Comparison of ENCODE assay signal across 9 cellular contexts in genomic region chr17:9241371-9241712, GRCh38.
DNase-seq lines count a peak whose midpoint lies in the region; ATAC-seq and TF ChIP-seq lines count a peak whose summit lies in the region.
"Had no signal": no experiment of that assay in that cellular context is flagged by ENCODE, and none has a peak within 500 bp of the region (broad histone marks: within the 10 kb centered on the region; RNA-seq: fewer than 3 reads in every experiment).

No MANE protein-coding gene starts in this region.

- TF ChIP-seq CTCF in dorsolateral prefrontal cortex (IDR thresholded peaks at IDR 0.05 in 54 of 56, conservative IDR thresholded peaks at IDR 0.05 in 2 of 56; ENCODE audit: low read depth in 1 of 56, partially characterized antibody in 56 of 56), result no peak

- TF ChIP-seq POLR2A in GM18505 (IDR thresholded peaks at IDR 0.05; ENCODE audit: borderline replicate concordance, extremely low read depth, insufficient read depth, insufficient read length), result no peak

- H3K14ac ChIP-seq in mesenchymal stem cell (ENCODE audit: low read length in 2 of 2), result no peak overlapping the region

- H2BK5ac ChIP-seq in mesenchymal stem cell (ENCODE audit: low read depth, low read length, poor library complexity, severe bottlenecking), result no peak overlapping the region

- peak; percentile 1 for DNase-seq in NCI-H226
- peak in 6 of 10 donors; percentile 41 to 76 (median 61) for DNase-seq in dorsolateral prefrontal cortex
- peak; percentile 42 for DNase-seq in mesenchymal stem cell
- DNase-seq in superior temporal gyrus (ENCODE audit: extremely low spot score), result peak; percentile 26
- no peak for DNase-seq in HUDEP-2 (lab: John Stamatoyannopoulos, UW; ENCODE audit: unreplicated experiment in 76 of 76)
- DNase-seq in NCI-H82 (lab: John Stamatoyannopoulos, UW), result no peak
- DNase-seq: cortex of kidney had no signal

- H4K91ac ChIP-seq in mesenchymal stem cell (ENCODE audit: low read length), result no peak overlapping the region

- no peak overlapping the region for H3K23ac ChIP-seq in mesenchymal stem cell (ENCODE audit: low read length in 2 of 2)

- peak overlapping the region; percentile 40 to 50 for H3K18ac ChIP-seq in mesenchymal stem cell (ENCODE audit: low read depth in 1 of 2, low read length in 2 of 2)

- peak overlapping the region in 54 of 59 donors; percentile 26 to 95 (median 82) for H3K27ac ChIP-seq in dorsolateral prefrontal cortex
- H3K27ac ChIP-seq in mesenchymal stem cell (ENCODE audit: low read length, poor library complexity, severe bottlenecking), result no peak overlapping the region

- no peak overlapping the region for H2AK5ac ChIP-seq in mesenchymal stem cell (ENCODE audit: low read length, severe bottlenecking)

- peaks cover 22% of the 10 kb centered on the region for H3K4me1 ChIP-seq in mesenchymal stem cell (ENCODE audit: control insufficient read depth, insufficient read depth, low read depth, low read length)

- no peaks in the 10 kb centered on the region for H3K79me1 ChIP-seq in mesenchymal stem cell (replicated peaks; ENCODE audit: low read length, poor library complexity, severe bottlenecking)

- WGBS in mesenchymal stem cell, result 85% methylated on average over 10 of the region's 10 CpGs

- H2BK120ac ChIP-seq in mesenchymal stem cell (ENCODE audit: low read depth, low read length), result no peak overlapping the region

- H2BK15ac ChIP-seq in mesenchymal stem cell (ENCODE audit: low read depth, poor library complexity, severe bottlenecking), result no peak overlapping the region

- peaks cover 0 to 6% of the 10 kb centered on the region in 2 experiments for H3K36me3 ChIP-seq in mesenchymal stem cell (ENCODE audit: control insufficient read depth in 1 of 2, insufficient read depth in 2 of 2, low read depth in 1 of 2, low read length in 2 of 2)

- ATAC-seq in GM18498 (IDR thresholded peaks at IDR 0.05; ENCODE audit: unreplicated experiment) (no peak), GM18505 (IDR thresholded peaks at IDR 0.05; ENCODE audit: unreplicated experiment) (no peak)

- no peak overlapping the region for H4K8ac ChIP-seq in mesenchymal stem cell (ENCODE audit: low read length)

- H2BK12ac ChIP-seq in mesenchymal stem cell (ENCODE audit: low read length in 2 of 2), result peak overlapping the region in 1 of 2 experiments; percentile 71

- H3K4me2 ChIP-seq in mesenchymal stem cell (ENCODE audit: low read length, poor library complexity, severe bottlenecking), result no peak overlapping the region

- H3K27me3 ChIP-seq in dorsolateral prefrontal cortex, result no peaks in the 10 kb centered on the region
- no peaks in the 10 kb centered on the region for H3K27me3 ChIP-seq in mesenchymal stem cell (ENCODE audit: control insufficient read depth in 1 of 2, insufficient read depth in 1 of 2, low read length in 2 of 2)

- intact Hi-C loops in dorsolateral prefrontal cortex (cut with DNase I), result no loop called here

- peak overlapping the region; percentile 86 for H3K9ac ChIP-seq in mesenchymal stem cell (ENCODE audit: low read length)

- H2AFZ ChIP-seq in mesenchymal stem cell (ENCODE audit: low read depth, low read length), result no peak overlapping the region

- no peaks in the 10 kb centered on the region for H3K9me3 ChIP-seq in mesenchymal stem cell (ENCODE audit: control insufficient read depth, low read length)

- no peak overlapping the region for H3K4ac ChIP-seq in mesenchymal stem cell (ENCODE audit: low read depth in 1 of 2, low read length in 2 of 2)

- H3K4me3 ChIP-seq in dorsolateral prefrontal cortex, result peak overlapping the region in 4 of 59 donors; percentile 22 to 68 (median 59)
- no peak overlapping the region for H3K4me3 ChIP-seq in mesenchymal stem cell (ENCODE audit: insufficient read depth in 1 of 2, low read depth in 1 of 2, low read length in 2 of 2)

Comparison
In these comparisons a context has a peak if more than half of its experiments do, and no peak if none do; other contexts are left out.
1. DNase-seq: peak in NCI-H226 (single experiment), dorsolateral prefrontal cortex (6 of 10), mesenchymal stem cell (single experiment) and superior temporal gyrus (single experiment); none in HUDEP-2 (0 of 76) and NCI-H82 (single experiment).